In genomic region chr2:44707945-44708645, GRCh38 we compare ENCODE assay signal across 9 cellular contexts.
DNase-seq lines count a peak whose midpoint lies in the region; ATAC-seq and TF ChIP-seq lines count a peak whose summit lies in the region.
"Had no signal": no experiment of that assay in that cellular context is flagged by ENCODE, and none has a peak within 500 bp of the region (broad histone marks: within the 10 kb centered on the region; RNA-seq: fewer than 3 reads in every experiment).

No MANE protein-coding gene starts in this region.

- H3K4me3 ChIP-seq in lower leg skin (ENCODE audit: low read depth, poor library complexity, severe bottlenecking), result no peak overlapping the region

- peak; percentile 69 for ATAC-seq in GM21390 (IDR thresholded peaks at IDR 0.05; ENCODE audit: unreplicated experiment)
- peak; percentile 82 to 85 for ATAC-seq in naive B cell (ENCODE audit: low read depth in 2 of 2)
- ATAC-seq: activated T-helper 17 cell treated with anti-CD3 and anti-CD28 coated beads, Interleukin-2, amount 50 U/mL, for 72 hours had no signal

- H3K4me1 Mint-ChIP-seq in naive B cell, result peaks cover 41 to 61% (median 43%) of the 10 kb centered on the region in 3 donors
- H3K4me1 Mint-ChIP-seq: activated T-helper 17 cell treated with anti-CD3 and anti-CD28 coated beads, Interleukin-2, amount 50 U/mL, for 72 hours had no signal

- TF ChIP-seq CTCF in lower leg skin (IDR thresholded peaks at IDR 0.05), result no peak
- no peak for TF ChIP-seq CTCF in GM13977 (IDR thresholded peaks at IDR 0.05; ENCODE audit: extremely low read depth, insufficient read depth, missing control alignments)

- in situ Hi-C loops in GM13977 (cut with MboI; ENCODE audit: low pct_unique_long_range_greater_than_20kb, low sequenced_read_pairs, unreplicated experiment), result no loop called here

- peak; percentile 92 for DNase-seq in NCI-H1092 treated with DMSO at 0.1 percent for 48 hours (lab: John Stamatoyannopoulos, UW)
- peak; percentile 84 for DNase-seq in SIG-M5 (lab: John Stamatoyannopoulos, UW)
- DNase-seq in naive B cell, result peak; percentile 75
- no peak for DNase-seq in A172 (ENCODE audit: low spot score)
- no peak for DNase-seq in lower leg skin (ENCODE audit: low spot score in 2 of 2)
- DNase-seq in ureter (ENCODE audit: low spot score), result no peak
- DNase-seq in GM13977 (ENCODE audit: low spot score), result no peak

- H3K36me3 Mint-ChIP-seq in naive B cell, result no peaks in the 10 kb centered on the region

- TF ChIP-seq POLR2A in lower leg skin (IDR thresholded peaks at IDR 0.05), result no peak

- H3K4me3 Mint-ChIP-seq in naive B cell, result peak overlapping the region; percentile 87 to 95 (median 92)
- H3K4me3 Mint-ChIP-seq: activated T-helper 17 cell treated with anti-CD3 and anti-CD28 coated beads, Interleukin-2, amount 50 U/mL, for 72 hours had no signal

- H3K9me3 Mint-ChIP-seq in naive B cell, result peaks cover 0 to 3% (median 0%) of the 10 kb centered on the region in 7 donors
- H3K9me3 Mint-ChIP-seq: activated T-helper 17 cell treated with anti-CD3 and anti-CD28 coated beads, Interleukin-2, amount 50 U/mL, for 72 hours had no signal

- H3K27ac Mint-ChIP-seq in naive B cell, result peak overlapping the region; percentile 89 to 98 (median 92)
- H3K27ac Mint-ChIP-seq: activated T-helper 17 cell treated with anti-CD3 and anti-CD28 coated beads, Interleukin-2, amount 50 U/mL, for 72 hours had no signal

- no peaks in the 10 kb centered on the region for H3K27me3 Mint-ChIP-seq in naive B cell
- H3K27me3 Mint-ChIP-seq: activated T-helper 17 cell treated with anti-CD3 and anti-CD28 coated beads, Interleukin-2, amount 50 U/mL, for 72 hours had no signal

- WGBS in lower leg skin, 2 donors, result 42% methylated on average over 4 of the region's 4 CpGs

- intact Hi-C loops in lower leg skin (cut with DNase I; ENCODE audit: low total_unique reads), result no loop called here

Comparison
In these comparisons a context has a peak if more than half of its experiments do, and no peak if none do; other contexts are left out.
1. DNase-seq: peak in NCI-H1092 treated with DMSO at 0.1 percent for 48 hours (single experiment), SIG-M5 (single experiment) and naive B cell (single experiment); none in A172 (single experiment), lower leg skin (0 of 2), ureter (single experiment) and GM13977 (single experiment).